In the genomic region with DNA sequence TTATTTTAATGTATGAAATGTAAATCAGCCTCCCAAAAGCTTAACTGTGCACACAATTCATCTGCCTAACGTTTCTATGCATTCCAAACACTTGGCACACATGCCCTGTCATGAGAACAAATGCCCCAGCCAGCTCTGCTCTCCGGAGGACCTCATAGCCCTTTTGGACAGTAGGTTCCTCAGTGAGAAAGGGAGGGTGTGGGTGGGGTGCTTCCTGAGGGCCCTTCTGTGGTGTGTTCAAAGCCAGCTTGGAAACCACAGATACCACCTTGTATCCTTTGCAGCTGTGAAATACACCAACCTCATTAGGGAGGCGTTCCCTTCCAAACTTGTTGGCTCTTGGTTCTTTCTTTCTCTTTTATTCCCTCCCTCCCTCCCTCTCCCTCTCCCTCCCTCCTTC, we compare ENCODE assay signal across 13 cellular contexts.
DNase-seq lines count a peak whose midpoint lies in the region; ATAC-seq, FAIRE-seq and TF ChIP-seq lines count a peak whose summit lies in the region.
"Had no signal": no experiment of that assay in that cellular context is flagged by ENCODE, and none has a peak within 500 bp of the region (broad histone marks: within the 10 kb centered on the region; RNA-seq: fewer than 3 reads in every experiment).

No MANE protein-coding gene starts in this region.

- H3K36me3 Mint-ChIP-seq in activated naive CD4-positive, alpha-beta T cell treated with anti-CD3 and anti-CD28 coated beads, Interleukin-2, amount 50 U/mL, for 24 hours = no peaks in the 10 kb centered on the region

- H3K4me1 ChIP-seq in right atrium auricular region = no peaks in the 10 kb centered on the region
- no peaks in the 10 kb centered on the region for H3K4me1 ChIP-seq in testis
- H3K4me1 ChIP-seq in pancreas = no peaks in the 10 kb centered on the region

- H3K4me1 Mint-ChIP-seq in activated naive CD4-positive, alpha-beta T cell treated with anti-CD3 and anti-CD28 coated beads, Interleukin-2, amount 50 U/mL, for 24 hours = peaks cover 51% of the 10 kb centered on the region

- H3K9me3 Mint-ChIP-seq in activated naive CD4-positive, alpha-beta T cell treated with anti-CD3 and anti-CD28 coated beads, Interleukin-2, amount 50 U/mL, for 24 hours = no peaks in the 10 kb centered on the region

- H3K36me3 ChIP-seq in right atrium auricular region (no peaks in the 10 kb centered on the region), testis (ENCODE audit: low read depth, missing control alignments) (no peaks in the 10 kb centered on the region), pancreas (no peaks in the 10 kb centered on the region)

- H3K9me3 ChIP-seq in right atrium auricular region (no peaks in the 10 kb centered on the region), testis (no peaks in the 10 kb centered on the region), pancreas (no peaks in the 10 kb centered on the region)

- no peak overlapping the region for H3K27ac ChIP-seq in right atrium auricular region
- H3K27ac ChIP-seq in testis = no peak overlapping the region
- no peak overlapping the region for H3K27ac ChIP-seq in pancreas
- H3K27ac ChIP-seq: SK-N-MC had no signal

- H3K27me3 Mint-ChIP-seq in activated naive CD4-positive, alpha-beta T cell treated with anti-CD3 and anti-CD28 coated beads, Interleukin-2, amount 50 U/mL, for 24 hours = peaks cover 8% of the 10 kb centered on the region

- 63 to 68% methylated on average over 3 of the region's 3 CpGs for WGBS in testis, 2 donors
- WGBS in pancreas, 2 donors = 41 to 50% methylated on average over 3 of the region's 3 CpGs

- H3K4me3 ChIP-seq in right atrium auricular region (no peak overlapping the region), testis (no peak overlapping the region), pancreas (no peak overlapping the region)
- H3K4me3 ChIP-seq: SK-N-MC had no signal

- no peak overlapping the region for H3K27ac Mint-ChIP-seq in activated naive CD4-positive, alpha-beta T cell treated with anti-CD3 and anti-CD28 coated beads, Interleukin-2, amount 50 U/mL, for 24 hours

- H3K27me3 ChIP-seq in right atrium auricular region (no peaks in the 10 kb centered on the region), testis (no peaks in the 10 kb centered on the region), pancreas (no peaks in the 10 kb centered on the region)

- no peak for TF ChIP-seq CTCF in right atrium auricular region (IDR thresholded peaks at IDR 0.05)
- no peak for TF ChIP-seq CTCF in testis (IDR thresholded peaks at IDR 0.05)
- TF ChIP-seq CTCF in pancreas (IDR thresholded peaks at IDR 0.05) = no peak

- peak overlapping the region; percentile 70 for H3K4me3 Mint-ChIP-seq in activated naive CD4-positive, alpha-beta T cell treated with anti-CD3 and anti-CD28 coated beads, Interleukin-2, amount 50 U/mL, for 24 hours

- DNase-seq in right atrium auricular region (ENCODE audit: low spot score) (peak; percentile 26), Right ventricle myocardium superior (no peak), MV-4-11 (lab: John Stamatoyannopoulos, UW) (peak; percentile 55), testis (peak; percentile 4), pancreas (no peak), A172 (ENCODE audit: low spot score) (no peak), frontal cortex (ENCODE audit: low spot score in 2 of 2) (no peak)
- DNase-seq: AML-193, NCI-H1105 treated with DMSO at 0.1 percent for 48 hours, trophoblast cell had no signal

- TF ChIP-seq POLR2A in testis (IDR thresholded peaks at IDR 0.05) = no peak

- ATAC-seq in Right ventricle myocardium superior (ENCODE audit: poor library complexity) (no peak), pancreas (no peak)

- FAIRE-seq in pancreas (lab: Jason Lieb, UNC) (no peak), frontal cortex (lab: Jason Lieb, UNC) (no peak)
- FAIRE-seq: bronchial epithelial cell had no signal

- intact Hi-C loops in Right ventricle myocardium superior (cut with DNase I) (loop anchor here (10.0 kb wide), 1 partner anchor 208 kb away; no protein-coding TSS in a partner anchor), testis (cut with DNase I; ENCODE audit: low total_unique reads) (no loop called here), pancreas (cut with DNase I) (no loop called here)

Comparison
In these comparisons a context has a peak if more than half of its experiments do, and no peak if none do; other contexts are left out.
1. DNase-seq: peak in right atrium auricular region (single experiment), MV-4-11 (single experiment) and testis (single experiment); none in Right ventricle myocardium superior (single experiment), pancreas (0 of 6), A172 (single experiment) and frontal cortex (0 of 2).